15 cellular contexts compared by ENCODE assay signal in the genomic region with DNA sequence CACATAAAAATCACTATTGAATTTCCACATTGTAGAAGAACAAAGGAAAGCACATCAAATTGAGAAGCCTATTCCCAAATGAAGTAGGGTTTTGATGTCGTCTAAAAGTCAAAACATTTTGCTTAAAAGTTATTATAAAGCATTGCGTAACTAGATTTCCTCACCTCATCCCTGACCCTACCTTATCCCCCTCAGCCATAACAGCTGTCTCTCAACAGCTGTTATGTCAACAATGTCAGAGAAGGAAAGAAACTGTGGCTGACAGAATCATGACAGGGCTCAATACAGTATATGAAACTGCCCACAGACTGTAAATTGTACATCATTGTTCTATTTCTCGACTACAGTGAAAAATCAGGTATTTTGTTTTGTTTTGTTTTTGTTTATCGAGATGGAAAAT.
"Had no signal": no experiment of that assay in that cellular context is flagged by ENCODE, and none has a peak within 500 bp of the region (broad histone marks: within the 10 kb centered on the region; RNA-seq: fewer than 3 reads in every experiment).

No MANE protein-coding gene starts in this region.

- H3K27me3 ChIP-seq: adrenal gland, spleen, tibial nerve had no signal

- H3K27ac ChIP-seq: adrenal gland, spleen, tibial nerve had no signal

- H3K4me3 ChIP-seq: adrenal gland, spleen, tibial nerve had no signal

- H3K4me1 ChIP-seq: adrenal gland, spleen, tibial nerve had no signal

- DNase-seq: activated CD4-positive, CD25-positive, alpha-beta regulatory T cell; activated naive CD4-positive, alpha-beta T cell treated with anti-CD3 and anti-CD28 coated beads, Interleukin-2, amount 50 U/mL, for 16 hours; activated T-cell treated with anti-CD3 and anti-CD28 coated beads, Interleukin-2, amount 50 U/mL, for 1 hour; adrenal gland; effector memory CD8-positive, alpha-beta T cell; erythroblast; hypothalamus; kidney glomerular epithelial cell; midbrain; naive thymus-derived CD4-positive, alpha-beta T cell; posterior cingulate gyrus; spleen; stimulated activated CD4-positive, alpha-beta T cell treated with anti-CD3 and anti-CD28 coated beads, Interleukin-1b, Interleukin-23, amount 100 ng/mL, for 48 hours; stimulated activated naive B cell treated with anti-CD40 and anti-IgM and Interleukin-4, amounts not matched to agents 10 μg/mL and 1 μg/mL and 100 μg/mL, for 72 hours had no signal

- H3K36me3 ChIP-seq: adrenal gland, spleen, tibial nerve had no signal

- H3K9me3 ChIP-seq: adrenal gland, spleen had no signal
